ENCODE assay signal across 8 cellular contexts in the genomic region with DNA sequence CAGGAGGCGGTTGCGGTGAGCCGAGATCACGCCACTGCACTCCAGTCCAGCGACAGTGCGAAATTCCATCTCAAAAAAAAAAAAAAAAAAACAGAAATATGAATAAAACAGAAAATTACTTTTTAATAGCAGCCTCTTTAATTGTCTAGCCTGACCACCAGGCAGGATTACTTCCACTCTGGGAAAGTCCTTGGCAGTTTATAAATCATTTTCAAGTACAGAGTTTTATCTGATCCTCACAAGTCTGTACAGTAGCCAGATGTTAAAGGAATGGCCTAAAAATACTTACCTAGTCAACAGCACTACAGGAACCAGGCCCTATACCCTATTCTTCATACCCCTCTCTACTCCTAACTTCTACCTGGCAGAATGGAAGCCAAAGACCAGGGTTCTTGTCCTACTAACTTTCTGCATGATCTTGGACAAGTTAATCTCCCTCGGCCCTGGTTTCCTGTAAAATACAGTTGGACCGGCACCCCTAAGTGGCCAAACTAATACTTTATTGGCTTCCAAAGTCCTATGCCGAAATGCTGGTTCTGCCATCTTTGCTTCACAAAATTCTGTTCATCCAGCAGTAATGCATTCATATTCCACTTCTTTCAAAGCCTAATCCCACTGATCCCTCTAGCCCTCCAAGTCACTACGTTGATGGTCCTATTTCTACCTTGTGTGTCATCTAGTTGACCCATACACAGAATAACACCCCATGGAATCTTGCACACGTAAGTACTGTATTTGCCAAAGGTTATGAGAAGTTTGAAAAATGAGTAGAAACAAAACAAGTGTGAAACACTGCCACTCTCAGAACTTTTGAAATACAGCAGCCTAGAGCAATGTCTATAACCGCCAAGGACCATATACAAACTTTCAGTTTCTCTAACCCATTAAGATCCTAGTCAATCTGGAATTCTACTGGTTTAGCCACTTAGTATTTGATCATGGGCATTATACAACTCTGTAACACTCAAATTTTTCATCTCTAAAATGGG. TPM values are rescaled to one million over a fixed set of nuclear protein-coding genes. Genes with fewer than 3 reads are reported as not detected.
A peak's percentile ranks its signal among the peaks of the same experiment; 100 is the strongest.
DNase-seq lines count a peak whose midpoint lies in the region; ATAC-seq, FAIRE-seq and TF ChIP-seq lines count a peak whose summit lies in the region.

No MANE protein-coding gene starts in this region.

- peaks cover 56% of the 10 kb centered on the region for H3K36me3 Mint-ChIP-seq in GM23338 (ENCODE audit: low read depth)

- H3K9me3 ChIP-seq in SU-DHL-6 (ENCODE audit: insufficient read depth, low read length): no peaks in the 10 kb centered on the region
- H3K9me3 ChIP-seq in gastrocnemius medialis: no peaks in the 10 kb centered on the region

- peaks cover 24% of the 10 kb centered on the region for H3K4me1 Mint-ChIP-seq in GM23338

- H3K79me2 ChIP-seq in GM23338 (replicated peaks; ENCODE audit: insufficient read depth) (peaks cover 66% of the 10 kb centered on the region), SU-DHL-6 (ENCODE audit: insufficient read depth, low read length) (peaks cover 67% of the 10 kb centered on the region)

- H3K9ac ChIP-seq in SU-DHL-6 (ENCODE audit: low read length): peak overlapping the region; percentile 94

- H3F3A ChIP-seq in GM23338 (replicated peaks; ENCODE audit: low read depth) (no peaks in the 10 kb centered on the region; the same call in none of the 2 replicates), SU-DHL-6 (ENCODE audit: insufficient read depth) (peaks cover 12% of the 10 kb centered on the region; the same call in 1 of the 2 replicates)

- H4K20me1 ChIP-seq in GM23338 (replicated peaks; ENCODE audit: insufficient read depth) (peaks cover 56% of the 10 kb centered on the region), SU-DHL-6 (ENCODE audit: low read depth, low read length) (peaks cover 51% of the 10 kb centered on the region)

- no peak for DNase-seq in GM23338 (ENCODE audit: low spot score)
- peak; percentile 22 for DNase-seq in fibroblast of pulmonary artery (ENCODE audit: low read depth)
- no peak for DNase-seq in gastrocnemius medialis
- DNase-seq in frontal cortex (ENCODE audit: low spot score in 2 of 2): no peak
- no peak for DNase-seq in stimulated activated CD4-positive, alpha-beta T cell treated with anti-CD3 and anti-CD28 coated beads, Interleukin-2, amount 100 ng/mL, for 24 hours
- DNase-seq in NCI-H1048 (lab: John Stamatoyannopoulos, UW): no peak

- H3K27me3 ChIP-seq in GM23338 (ENCODE audit: insufficient read depth) (no peaks in the 10 kb centered on the region), SU-DHL-6 (ENCODE audit: low read length) (no peaks in the 10 kb centered on the region), gastrocnemius medialis (no peaks in the 10 kb centered on the region)

- H3K27ac Mint-ChIP-seq in GM23338: peak overlapping the region; percentile 99

- intact Hi-C loops in gastrocnemius medialis (cut with DNase I; ENCODE audit: low total_unique reads): loop anchor here (5.0 kb wide), 2 partner anchors 68 to 298 kb away; partner anchors contain the start of gene CHMP4B

- H3K4me2 ChIP-seq in GM23338 (peak overlapping the region; percentile 95), SU-DHL-6 (ENCODE audit: low read depth, low read length, poor library complexity, severe bottlenecking) (peak overlapping the region; percentile 82)

- H3K9me3 Mint-ChIP-seq in GM23338: no peaks in the 10 kb centered on the region

- H3K27me3 Mint-ChIP-seq in GM23338 (ENCODE audit: insufficient read depth, low read depth, poor library complexity): peaks cover 18% of the 10 kb centered on the region

- no peak overlapping the region for H2AFZ ChIP-seq in GM23338
- H2AFZ ChIP-seq in SU-DHL-6 (ENCODE audit: low read depth, low read length, severe bottlenecking): no peak overlapping the region

- in situ Hi-C loops in gastrocnemius medialis (cut with MboI; ENCODE audit: low sequenced_read_pairs in 4 of 4): loop anchor here in 1 of 4 donors (25.0 kb wide), 1 partner anchor 648 kb away; no protein-coding TSS in a partner anchor

- FAIRE-seq in frontal cortex (lab: Jason Lieb, UNC): no peak

- H3K27ac ChIP-seq in GM23338 (ENCODE audit: low read depth) (0 out of 2 replicates have a peak overlapping the region, but pooled peaks have one; percentile 99), SU-DHL-6 (ENCODE audit: low read depth, low read length) (peak overlapping the region; percentile 83), gastrocnemius medialis (peak overlapping the region; percentile 90 to 98 (median 97))

- TF ChIP-seq CTCF in GM23338 (conservative IDR thresholded peaks at IDR 0.05; ENCODE audit: low read depth in 2 of 2) (no peak), SU-DHL-6 (IDR thresholded peaks at IDR 0.05; ENCODE audit: insufficient read depth, low read length, poor library complexity, severe bottlenecking) (no peak), fibroblast of pulmonary artery (IDR thresholded peaks at IDR 0.05; ENCODE audit: low read length, missing control alignments) (no peak), gastrocnemius medialis (IDR thresholded peaks at IDR 0.05 in 4 of 5, conservative IDR thresholded peaks at IDR 0.05 in 1 of 5) (no peak)

- peak overlapping the region; percentile 97 for H3K4me3 Mint-ChIP-seq in GM23338

- TF ChIP-seq POLR2A in gastrocnemius medialis (IDR thresholded peaks at IDR 0.05): no peak

- no peaks in the 10 kb centered on the region for H3K9me2 ChIP-seq in GM23338 (ENCODE audit: insufficient read depth)
- no peaks in the 10 kb centered on the region for H3K9me2 ChIP-seq in SU-DHL-6 (replicated peaks; ENCODE audit: insufficient read depth, low read length)

- H3K4me3 ChIP-seq in GM23338 (peak overlapping the region; percentile 89), SU-DHL-6 (ENCODE audit: insufficient read depth, low read length, poor library complexity, severe bottlenecking) (peak overlapping the region; percentile 76), fibroblast of pulmonary artery (replicated peaks; ENCODE audit: low read depth, low read length) (peak overlapping the region; percentile 97), gastrocnemius medialis (peak overlapping the region; percentile 82 to 95 (median 83))

- H3K4me1 ChIP-seq in GM23338 (ENCODE audit: insufficient read depth): peaks cover 17% of the 10 kb centered on the region
- H3K4me1 ChIP-seq in gastrocnemius medialis: peaks cover 27 to 41% of the 10 kb centered on the region in 2 donors

- H3K36me3 ChIP-seq in GM23338 (ENCODE audit: insufficient read depth) (peaks cover 22% of the 10 kb centered on the region), SU-DHL-6 (ENCODE audit: low read length) (peaks cover 35% of the 10 kb centered on the region), gastrocnemius medialis (peaks cover 0 to 7% of the 10 kb centered on the region in 2 donors)

- ATAC-seq in GM23338 (no peak), gastrocnemius medialis (no peak), HG03439 (IDR thresholded peaks at IDR 0.05; ENCODE audit: unreplicated experiment) (no peak)

TF ChIP-seq in GM23338, 12 proteins besides CTCF, POLR2A, EP300 and RAD21 (continues in another document):
- TF ChIP-seq EZH2 (IDR thresholded peaks at IDR 0.05; ENCODE audit: low read depth, unreplicated experiment) (no peak), ZNF114 (CRISPR knock-in tag; IDR thresholded peaks at IDR 0.05) (no peak), EZH2phosphoT487 (IDR thresholded peaks at IDR 0.05; ENCODE audit: unreplicated experiment) (no peak)
- TF ChIP-seq, protein P1, sequence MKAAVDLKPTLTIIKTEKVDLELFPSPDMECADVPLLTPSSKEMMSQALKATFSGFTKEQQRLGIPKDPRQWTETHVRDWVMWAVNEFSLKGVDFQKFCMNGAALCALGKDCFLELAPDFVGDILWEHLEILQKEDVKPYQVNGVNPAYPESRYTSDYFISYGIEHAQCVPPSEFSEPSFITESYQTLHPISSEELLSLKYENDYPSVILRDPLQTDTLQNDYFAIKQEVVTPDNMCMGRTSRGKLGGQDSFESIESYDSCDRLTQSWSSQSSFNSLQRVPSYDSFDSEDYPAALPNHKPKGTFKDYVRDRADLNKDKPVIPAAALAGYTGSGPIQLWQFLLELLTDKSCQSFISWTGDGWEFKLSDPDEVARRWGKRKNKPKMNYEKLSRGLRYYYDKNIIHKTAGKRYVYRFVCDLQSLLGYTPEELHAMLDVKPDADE (IDR thresholded peaks at IDR 0.05): no peak

RNA-seq across cellular contexts. Expression of gene EIF2S2, which starts 1.7 kb away (rescaled TPM):
- total RNA-seq in GM23338 (2014; rRNA removed; shearing (Covaris generic)): 117 and 124 TPM in 2 replicates
- polyA plus RNA-seq in GM23338 (2016; fragmentation: Nextera tagmentation; extraction: Ambion mirVana): 190 and 194 TPM in 2 replicates
- total RNA-seq in gastrocnemius medialis: 10 to 100 TPM; 79.0 to 85.2 (median 83.9) TPM
- total RNA-seq in frontal cortex: 48.9 TPM
